1 cellular context compared by ENCODE assay signal in genomic region chr9:119298076-119298853, GRCh38.
TF ChIP-seq lines count a peak whose summit lies in the region.

No MANE protein-coding gene starts in this region.

TF ChIP-seq in H1, 55 proteins besides CTCF, POLR2A, EP300 and RAD21 (continued from another document):
- peak; percentile 92 for TF ChIP-seq CHD7 (IDR thresholded peaks at IDR 0.05; ENCODE audit: insufficient replicate concordance, low read length)
- 0 out of 2 replicates have a peak, but pooled peaks have one; percentile 17 for TF ChIP-seq YY1 (IDR thresholded peaks at IDR 0.05; ENCODE audit: low read depth, low read length)
- no peak for TF ChIP-seq CREB1 (IDR thresholded peaks at IDR 0.05)
- TF ChIP-seq, protein P1, sequence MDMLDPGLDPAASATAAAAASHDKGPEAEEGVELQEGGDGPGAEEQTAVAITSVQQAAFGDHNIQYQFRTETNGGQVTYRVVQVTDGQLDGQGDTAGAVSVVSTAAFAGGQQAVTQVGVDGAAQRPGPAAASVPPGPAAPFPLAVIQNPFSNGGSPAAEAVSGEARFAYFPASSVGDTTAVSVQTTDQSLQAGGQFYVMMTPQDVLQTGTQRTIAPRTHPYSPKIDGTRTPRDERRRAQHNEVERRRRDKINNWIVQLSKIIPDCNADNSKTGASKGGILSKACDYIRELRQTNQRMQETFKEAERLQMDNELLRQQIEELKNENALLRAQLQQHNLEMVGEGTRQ (IDR thresholded peaks at IDR 0.05; ENCODE audit: low read length) = no peak
- no peak for TF ChIP-seq KDM1A (IDR thresholded peaks at IDR 0.05; ENCODE audit: borderline replicate concordance, low read length)
- no peak for TF ChIP-seq SAP30 (IDR thresholded peaks at IDR 0.05; ENCODE audit: insufficient read depth, insufficient replicate concordance, low read length)
- TF ChIP-seq EZH2 (IDR thresholded peaks at IDR 0.05; ENCODE audit: low read depth, low read length, severe bottlenecking) = no peak
- TF ChIP-seq ASH2L (IDR thresholded peaks at IDR 0.05; ENCODE audit: low read length) = peak; percentile 89
- TF ChIP-seq TAF7 (optimal IDR thresholded peaks at IDR 0.05; ENCODE audit: borderline replicate concordance, low read depth, low read length) = no peak
- peak; percentile 91 for TF ChIP-seq POU5F1 (IDR thresholded peaks at IDR 0.05; ENCODE audit: low read depth, low read length)
- TF ChIP-seq BRCA1 (IDR thresholded peaks at IDR 0.05; ENCODE audit: low read depth, low read length) = no peak
- TF ChIP-seq TEAD4 (IDR thresholded peaks at IDR 0.05; ENCODE audit: low read depth, low read length) = peak; percentile 92
- peak; percentile 94 for TF ChIP-seq SP1 (IDR thresholded peaks at IDR 0.05; ENCODE audit: low read depth, low read length)
- TF ChIP-seq KDM5A (IDR thresholded peaks at IDR 0.05; ENCODE audit: low read length) = no peak
- TF ChIP-seq EGR1 (IDR thresholded peaks at IDR 0.05; ENCODE audit: borderline replicate concordance, low read depth, low read length) = no peak
- no peak for TF ChIP-seq CEBPB (IDR thresholded peaks at IDR 0.05; ENCODE audit: low read depth, low read length)
- TF ChIP-seq JUN (IDR thresholded peaks at IDR 0.05; ENCODE audit: low read depth, low read length) = no peak
- TF ChIP-seq, protein P2, sequence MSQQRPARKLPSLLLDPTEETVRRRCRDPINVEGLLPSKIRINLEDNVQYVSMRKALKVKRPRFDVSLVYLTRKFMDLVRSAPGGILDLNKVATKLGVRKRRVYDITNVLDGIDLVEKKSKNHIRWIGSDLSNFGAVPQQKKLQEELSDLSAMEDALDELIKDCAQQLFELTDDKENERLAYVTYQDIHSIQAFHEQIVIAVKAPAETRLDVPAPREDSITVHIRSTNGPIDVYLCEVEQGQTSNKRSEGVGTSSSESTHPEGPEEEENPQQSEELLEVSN (IDR thresholded peaks at IDR 0.05) = no peak
- TF ChIP-seq, protein P3, sequence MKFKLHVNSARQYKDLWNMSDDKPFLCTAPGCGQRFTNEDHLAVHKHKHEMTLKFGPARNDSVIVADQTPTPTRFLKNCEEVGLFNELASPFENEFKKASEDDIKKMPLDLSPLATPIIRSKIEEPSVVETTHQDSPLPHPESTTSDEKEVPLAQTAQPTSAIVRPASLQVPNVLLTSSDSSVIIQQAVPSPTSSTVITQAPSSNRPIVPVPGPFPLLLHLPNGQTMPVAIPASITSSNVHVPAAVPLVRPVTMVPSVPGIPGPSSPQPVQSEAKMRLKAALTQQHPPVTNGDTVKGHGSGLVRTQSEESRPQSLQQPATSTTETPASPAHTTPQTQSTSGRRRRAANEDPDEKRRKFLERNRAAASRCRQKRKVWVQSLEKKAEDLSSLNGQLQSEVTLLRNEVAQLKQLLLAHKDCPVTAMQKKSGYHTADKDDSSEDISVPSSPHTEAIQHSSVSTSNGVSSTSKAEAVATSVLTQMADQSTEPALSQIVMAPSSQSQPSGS (IDR thresholded peaks at IDR 0.05; ENCODE audit: low read length) = peak; percentile 38; the same call in 1 of the 2 replicates
- no peak for TF ChIP-seq RFX5 (IDR thresholded peaks at IDR 0.05; ENCODE audit: borderline replicate concordance, low read depth, low read length)
- TF ChIP-seq CBX5 (IDR thresholded peaks at IDR 0.05; ENCODE audit: low read depth, low read length) = no peak
- no peak for TF ChIP-seq RXRA (IDR thresholded peaks at IDR 0.05; ENCODE audit: insufficient read depth, low read depth, low read length)
- no peak for TF ChIP-seq SIRT6 (IDR thresholded peaks at IDR 0.05; ENCODE audit: low read length)
- TF ChIP-seq BACH1 (IDR thresholded peaks at IDR 0.05; ENCODE audit: low read length) = peak; percentile 56; the same call in 1 of the 2 replicates
- TF ChIP-seq CTBP2 (IDR thresholded peaks at IDR 0.05; ENCODE audit: borderline replicate concordance, insufficient read depth, insufficient read length, low read length) = no peak
- TF ChIP-seq RBBP5 (IDR thresholded peaks at IDR 0.05; ENCODE audit: borderline replicate concordance, low read depth, low read length) = peak; percentile 80
- TF ChIP-seq, protein P4, sequence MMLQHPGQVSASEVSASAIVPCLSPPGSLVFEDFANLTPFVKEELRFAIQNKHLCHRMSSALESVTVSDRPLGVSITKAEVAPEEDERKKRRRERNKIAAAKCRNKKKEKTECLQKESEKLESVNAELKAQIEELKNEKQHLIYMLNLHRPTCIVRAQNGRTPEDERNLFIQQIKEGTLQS (IDR thresholded peaks at IDR 0.05; ENCODE audit: insufficient read depth, low read depth, low read length) = no peak
- no peak for TF ChIP-seq TAF1 (IDR thresholded peaks at IDR 0.05; ENCODE audit: low read depth, low read length)
- peak; percentile 63 for TF ChIP-seq JUND (IDR thresholded peaks at IDR 0.05; ENCODE audit: low read length)
- no peak; the same call in 1 of the 2 replicates for TF ChIP-seq SP4 (IDR thresholded peaks at IDR 0.05; ENCODE audit: low read length)
- TF ChIP-seq NANOG (IDR thresholded peaks at IDR 0.05; ENCODE audit: insufficient read depth, low read depth, low read length, poor library complexity, severe bottlenecking) = peak; percentile 87
- no peak for TF ChIP-seq CHD1 (IDR thresholded peaks at IDR 0.05; ENCODE audit: low read depth, low read length)
- TF ChIP-seq TCF12 (IDR thresholded peaks at IDR 0.05; ENCODE audit: low read depth, low read length) = peak; percentile 66; the same call in 1 of the 2 replicates
- no peak for TF ChIP-seq NRF1 (IDR thresholded peaks at IDR 0.05; ENCODE audit: low read depth, low read length)
